ENCODE assay signal across 8 cellular contexts in the genomic region with DNA sequence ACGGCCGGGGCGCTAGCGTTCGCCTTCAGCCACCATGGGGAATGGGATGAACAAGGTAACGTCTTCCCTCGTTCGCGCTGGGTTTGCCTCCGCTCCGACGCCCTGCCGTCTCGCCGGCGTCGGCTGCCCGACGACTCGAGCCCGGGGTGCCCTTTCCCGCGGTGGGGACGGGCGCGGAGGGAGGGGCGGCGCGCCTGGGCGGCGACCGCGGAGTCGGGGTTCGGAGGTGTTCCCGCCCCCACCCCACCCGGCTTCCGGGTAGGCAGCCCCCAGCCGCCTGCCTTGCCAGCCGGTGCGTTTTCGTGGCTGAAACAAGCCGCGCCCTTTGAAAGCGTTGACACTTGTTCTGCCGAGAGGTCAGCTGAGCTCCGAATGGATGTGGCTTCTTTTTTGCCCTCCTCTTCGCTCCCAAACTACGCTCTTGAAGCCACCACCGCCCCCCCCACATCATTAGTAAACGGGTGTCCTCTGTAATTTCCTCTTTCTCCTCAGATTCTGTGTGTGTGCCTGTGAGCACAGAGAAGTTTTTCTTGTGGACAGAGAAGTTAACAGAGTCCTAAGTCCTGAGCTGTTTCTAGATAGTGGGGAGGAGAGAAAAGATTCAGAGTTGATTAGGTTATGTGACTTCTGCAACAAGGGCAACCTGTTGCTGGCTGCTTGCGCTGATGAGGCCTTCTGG. TPM values are rescaled to one million over a fixed set of nuclear protein-coding genes. Genes with fewer than 3 reads are reported as not detected.
DNase-seq lines count a peak whose midpoint lies in the region; ATAC-seq and TF ChIP-seq lines count a peak whose summit lies in the region.

No MANE protein-coding gene starts in this region.

- peaks cover 0 to 49% (median 22%) of the 10 kb centered on the region in 3 donors for H3K4me1 ChIP-seq in gastroesophageal sphincter
- H3K4me1 ChIP-seq in trophoblast cell (ENCODE audit: control insufficient read depth in 1 of 2, insufficient read depth in 2 of 2, low read length in 2 of 2) = peaks cover 0 to 2% of the 10 kb centered on the region in 2 experiments
- H3K4me1 ChIP-seq in upper lobe of right lung = peaks cover 54% of the 10 kb centered on the region

- no peak overlapping the region for H3K23ac ChIP-seq in trophoblast cell (ENCODE audit: low read length)

- no peak for TF ChIP-seq POLR2A in gastroesophageal sphincter (IDR thresholded peaks at IDR 0.05)

- H3K27me3 Mint-ChIP-seq in CD14-positive monocyte (ENCODE audit: low read depth in 3 of 3) (peaks cover 0 to 3% (median 2%) of the 10 kb centered on the region in 3 donors), IgD-negative memory B cell (no peaks in the 10 kb centered on the region)
- H3K27me3 Mint-ChIP-seq in activated T-cell treated with anti-CD3 and anti-CD28 coated beads, Interleukin-2, amount 50 U/mL, for 24 hours = no peaks in the 10 kb centered on the region

- peak overlapping the region; percentile 81 for H3K14ac ChIP-seq in trophoblast cell (ENCODE audit: low read length)

- H3K18ac ChIP-seq in trophoblast cell (ENCODE audit: low read length) = peak overlapping the region; percentile 70

- intact Hi-C loops in CD14-positive monocyte (cut with micrococcal nuclease) = loop anchor here in 1 of 2 donors (5.0 kb wide), 1 partner anchor 35 kb away; no protein-coding TSS in a partner anchor
- intact Hi-C loops in upper lobe of right lung (cut with DNase I) = no loop called here

- peak overlapping the region; percentile 67 for H3K9ac ChIP-seq in trophoblast cell (ENCODE audit: low read length)

- TF ChIP-seq EP300 in gastroesophageal sphincter (IDR thresholded peaks at IDR 0.05) = no peak

- no peak overlapping the region for H2BK12ac ChIP-seq in trophoblast cell (ENCODE audit: low read length)

- H3K4me1 Mint-ChIP-seq in CD14-positive monocyte (peaks cover 50% of the 10 kb centered on the region), IgD-negative memory B cell (peaks cover 53 to 74% (median 67%) of the 10 kb centered on the region in 3 donors)
- peaks cover 58% of the 10 kb centered on the region for H3K4me1 Mint-ChIP-seq in activated T-cell treated with anti-CD3 and anti-CD28 coated beads, Interleukin-2, amount 50 U/mL, for 24 hours (ENCODE audit: low read depth)

- H3K27ac ChIP-seq in gastroesophageal sphincter (peak overlapping the region; percentile 92 to 95 (median 95)), trophoblast cell (ENCODE audit: low read depth, low read length) (peak overlapping the region; percentile 91), upper lobe of right lung (peak overlapping the region; percentile 99)

- ATAC-seq in GM21515 (IDR thresholded peaks at IDR 0.05; ENCODE audit: unreplicated experiment) (peak; percentile 34), gastroesophageal sphincter (peak; percentile 21), upper lobe of right lung (peak; percentile 72)

- H3K4me3 ChIP-seq in gastroesophageal sphincter = peak overlapping the region; percentile 71 to 80
- peak overlapping the region; percentile 87 for H3K4me3 ChIP-seq in trophoblast cell (ENCODE audit: low read depth, low read length)
- peak overlapping the region; percentile 73 for H3K4me3 ChIP-seq in upper lobe of right lung

- H3K27ac Mint-ChIP-seq in CD14-positive monocyte (peak overlapping the region; percentile 94 to 98 (median 96)), IgD-negative memory B cell (peak overlapping the region in 2 of 3 donors; percentile 98 to 99)
- peak overlapping the region; percentile 97 for H3K27ac Mint-ChIP-seq in activated T-cell treated with anti-CD3 and anti-CD28 coated beads, Interleukin-2, amount 50 U/mL, for 24 hours

- H3K27me3 ChIP-seq in gastroesophageal sphincter = peaks cover 6% of the 10 kb centered on the region
- no peaks in the 10 kb centered on the region for H3K27me3 ChIP-seq in trophoblast cell (ENCODE audit: insufficient read depth, low read length)
- no peaks in the 10 kb centered on the region for H3K27me3 ChIP-seq in upper lobe of right lung

- peak overlapping the region; percentile 8 for H3K4ac ChIP-seq in trophoblast cell (ENCODE audit: low read depth, low read length)

- H3K36me3 ChIP-seq in gastroesophageal sphincter (no peaks in the 10 kb centered on the region), trophoblast cell (ENCODE audit: control insufficient read depth in 1 of 2, insufficient read depth in 2 of 2, low read length in 2 of 2) (no peaks in the 10 kb centered on the region), upper lobe of right lung (no peaks in the 10 kb centered on the region)

- H3K36me3 Mint-ChIP-seq in CD14-positive monocyte (peaks cover 2% of the 10 kb centered on the region in 2 donors), IgD-negative memory B cell (peaks cover 2% of the 10 kb centered on the region)
- peaks cover 9% of the 10 kb centered on the region for H3K36me3 Mint-ChIP-seq in activated T-cell treated with anti-CD3 and anti-CD28 coated beads, Interleukin-2, amount 50 U/mL, for 24 hours (ENCODE audit: low read depth)

- peak overlapping the region; percentile 87 to 93 for H3K4me3 Mint-ChIP-seq in CD14-positive monocyte
- peak overlapping the region in 3 of 4 donors; percentile 96 to 99 (median 98) for H3K4me3 Mint-ChIP-seq in IgD-negative memory B cell
- H3K4me3 Mint-ChIP-seq in activated T-cell treated with anti-CD3 and anti-CD28 coated beads, Interleukin-2, amount 50 U/mL, for 24 hours = peak overlapping the region; percentile 84

- peak overlapping the region; percentile 72 for H2BK120ac ChIP-seq in trophoblast cell (ENCODE audit: insufficient read depth, low read length, poor library complexity)

- H4K12ac ChIP-seq in trophoblast cell (ENCODE audit: low read depth, low read length) = peak overlapping the region; percentile 79

- peak overlapping the region; percentile 34 for H2AK5ac ChIP-seq in trophoblast cell (ENCODE audit: low read length)

- peak overlapping the region; percentile 75 for H4K8ac ChIP-seq in trophoblast cell (ENCODE audit: low read depth, low read length)

- H2BK5ac ChIP-seq in trophoblast cell (ENCODE audit: low read depth, low read length, poor library complexity) = peak overlapping the region; percentile 60

- DNase-seq in CD14-positive monocyte (ENCODE audit: low spot score) (peak; percentile 84), trophoblast cell (peak; percentile 49 to 63), upper lobe of right lung (peak; percentile 92), SK-N-DZ (ENCODE audit: low spot score) (no peak)
- peak; percentile 84 for DNase-seq in activated T-cell treated with anti-CD3 and anti-CD28 coated beads, Interleukin-2, amount 50 U/mL, for 24 hours

- no peak for TF ChIP-seq CTCF in CD14-positive monocyte (IDR thresholded peaks at IDR 0.05)
- no peak for TF ChIP-seq CTCF in gastroesophageal sphincter (IDR thresholded peaks at IDR 0.05)
- TF ChIP-seq CTCF in upper lobe of right lung (IDR thresholded peaks at IDR 0.05) = no peak

- peaks cover 4% of the 10 kb centered on the region for H3K79me2 ChIP-seq in trophoblast cell (ENCODE audit: control insufficient read depth, insufficient read depth, low read length, poor library complexity)

- peak overlapping the region; percentile 93 for H4K91ac ChIP-seq in trophoblast cell (ENCODE audit: low read depth, low read length)

- H2AFZ ChIP-seq in trophoblast cell (ENCODE audit: insufficient read depth, low read length, poor library complexity) = peak overlapping the region; percentile 53

- peaks cover 9% of the 10 kb centered on the region for H3K79me1 ChIP-seq in trophoblast cell (ENCODE audit: low read length)

- 0 to 9% methylated on average over 1 to 13 of the region's 52 CpGs for WGBS in gastroesophageal sphincter (ENCODE audit: low coverage in 1 of 2), 2 donors
- WGBS in trophoblast cell (ENCODE audit: extremely low coverage, insufficient coverage, insufficient read length) = no CpG with 5 or more reads among the region's 52 CpGs

- peak overlapping the region; percentile 67 for H3K4me2 ChIP-seq in trophoblast cell (ENCODE audit: low read length)

- H3K9me3 ChIP-seq in gastroesophageal sphincter (peaks cover 0 to 7% (median 0%) of the 10 kb centered on the region in 3 donors), trophoblast cell (ENCODE audit: insufficient read depth, low read depth, low read length) (peaks cover 20% of the 10 kb centered on the region), upper lobe of right lung (no peaks in the 10 kb centered on the region)

- H3K9me3 Mint-ChIP-seq in CD14-positive monocyte (peaks cover 0 to 4% (median 2%) of the 10 kb centered on the region in 7 donors), IgD-negative memory B cell (no peaks in the 10 kb centered on the region)
- peaks cover 5% of the 10 kb centered on the region for H3K9me3 Mint-ChIP-seq in activated T-cell treated with anti-CD3 and anti-CD28 coated beads, Interleukin-2, amount 50 U/mL, for 24 hours

RNA-seq across cellular contexts. Expression of a gene that starts 0.4 kb away (rescaled TPM):
- polyA plus RNA-seq in CD14-positive monocyte = 100 to 1,000 TPM; 107 to 117 TPM
- polyA plus RNA-seq in IgD-negative memory B cell = 126 TPM
- 10 to 100 TPM; 67.0 to 97.3 (median 78.0) TPM for total RNA-seq in gastroesophageal sphincter
- 23.3 and 25.5 TPM in 2 replicates for polyA plus RNA-seq in trophoblast cell (2013)
- total RNA-seq in upper lobe of right lung = 61.2 TPM
- polyA plus RNA-seq in SK-N-DZ (2014; cell fraction: cytosol; rRNA removed) = 13.9 and 17.0 TPM in 2 replicates
- polyA plus RNA-seq in SK-N-DZ (2014; cell fraction: nucleus; rRNA removed) = 14.2 and 18.0 TPM in 2 replicates

Comparison
In these comparisons a context has a peak if more than half of its experiments do, and no peak if none do; other contexts are left out.
1. ATAC-seq: peak in every context shown above with its lines; median percentile 72 in upper lobe of right lung; 34 in GM21515; 21 in gastroesophageal sphincter.